ENCODE assay signal across 9 cellular contexts in the genomic region with DNA sequence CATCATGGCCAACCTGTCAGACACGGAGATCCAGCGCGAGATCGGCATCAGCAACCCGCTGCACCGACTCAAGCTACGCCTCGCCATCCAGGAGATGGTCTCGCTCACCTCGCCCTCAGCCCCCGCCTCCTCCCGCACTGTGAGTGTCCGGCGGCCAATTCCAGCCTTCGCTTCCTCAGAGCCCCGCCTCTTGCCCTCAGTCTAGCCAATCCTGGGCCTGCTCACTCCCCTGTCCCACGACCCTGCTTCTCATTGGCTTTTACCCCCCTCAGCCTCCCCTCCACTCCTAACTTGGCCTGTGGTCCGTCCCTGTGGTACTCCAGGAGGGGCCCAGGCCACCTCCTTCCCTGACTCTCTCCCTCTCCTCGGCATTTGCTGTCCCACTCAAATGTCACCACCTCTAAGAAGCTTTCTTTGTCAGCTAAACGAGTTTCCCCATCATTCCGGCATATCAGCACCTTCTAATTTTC. TPM values are rescaled to one million over a fixed set of nuclear protein-coding genes. Genes with fewer than 3 reads are reported as not detected.
DNase-seq lines count a peak whose midpoint lies in the region; ATAC-seq, FAIRE-seq and TF ChIP-seq lines count a peak whose summit lies in the region.
"Had no signal": no experiment of that assay in that cellular context is flagged by ENCODE, and none has a peak within 500 bp of the region (broad histone marks: within the 10 kb centered on the region; RNA-seq: fewer than 3 reads in every experiment).

No MANE protein-coding gene starts in this region.

- H3K36me3 ChIP-seq in testis (ENCODE audit: low read depth, missing control alignments): no peaks in the 10 kb centered on the region

- peak; percentile 67 for DNase-seq in CD1c-positive myeloid dendritic cell (ENCODE audit: extremely low spot score)
- peak; percentile 88 for DNase-seq in HCEC 1CT
- DNase-seq in NCI-H82 treated with DMSO at 0.1 percent for 48 hours (lab: John Stamatoyannopoulos, UW; ENCODE audit: unreplicated experiment): peak; percentile 95
- DNase-seq in activated naive CD4-positive, alpha-beta T cell treated with anti-CD3 and anti-CD28 coated beads, Interleukin-2, amount 50 U/mL, for 16 hours: peak; percentile 72
- peak; percentile 80 to 92 for DNase-seq in frontal cortex (ENCODE audit: low spot score in 2 of 2)
- peak; percentile 90 for DNase-seq in neural crest cell (ENCODE audit: low read depth, low spot score)
- DNase-seq in testis: peak; percentile 94

- no peak for ATAC-seq in HG02970 (IDR thresholded peaks at IDR 0.05; ENCODE audit: low FRiP score, unreplicated experiment)

- TF ChIP-seq CTCF in neural crest cell (conservative IDR thresholded peaks at IDR 0.05) (no peak), testis (IDR thresholded peaks at IDR 0.05) (no peak)

- H3K4me3 ChIP-seq in testis: peak overlapping the region; percentile 31 to 41

- H3K36me3 Mint-ChIP-seq in neural crest cell (ENCODE audit: low read depth): no peaks in the 10 kb centered on the region

- H3K9me3 Mint-ChIP-seq in neural crest cell: no peaks in the 10 kb centered on the region

- no peak overlapping the region for H3K27ac ChIP-seq in testis
- H3K27ac ChIP-seq: KMS-11 had no signal

- H3K27ac Mint-ChIP-seq in neural crest cell (ENCODE audit: unreplicated experiment): no peak overlapping the region

- 2% methylated on average over 21 of the region's 21 CpGs for WGBS in testis, 2 donors

- peaks cover 9% of the 10 kb centered on the region for H3K4me1 ChIP-seq in testis

- intact Hi-C loops in testis (cut with DNase I; ENCODE audit: low total_unique reads): loop anchor here (10.0 kb wide), 1 partner anchor 48 kb away; no protein-coding TSS in a partner anchor

- no peak for FAIRE-seq in frontal cortex (lab: Jason Lieb, UNC)

- H3K9me3 ChIP-seq in testis: no peaks in the 10 kb centered on the region

- TF ChIP-seq POLR2A in testis (IDR thresholded peaks at IDR 0.05): no peak

- peak overlapping the region; percentile 90 for H3K4me3 Mint-ChIP-seq in neural crest cell

- peaks cover 38% of the 10 kb centered on the region for H3K4me1 Mint-ChIP-seq in neural crest cell

- H3K27me3 Mint-ChIP-seq in neural crest cell (ENCODE audit: low read depth): peaks cover 2% of the 10 kb centered on the region

- H3K27me3 ChIP-seq in testis: no peaks in the 10 kb centered on the region

RNA-seq across cellular contexts. Expression of gene HRC, which starts 12.3 kb away (rescaled TPM):
- total RNA-seq in frontal cortex (0.41 TPM), neural crest cell (0.84 and 1.6 TPM in 2 replicates), testis (1 to 10 TPM; 1.8 to 5.4 TPM)
- 4.1 TPM for polyA plus RNA-seq in testis (ENCODE audit: insufficient read depth, low read depth, low replicate concordance)

RNA-seq across cellular contexts. Expression of gene TRPM4, which starts 14.7 kb away (rescaled TPM):
- 4.1 TPM for total RNA-seq in frontal cortex
- total RNA-seq in neural crest cell: 8.1 and 9.6 TPM in 2 replicates
- total RNA-seq in testis: 10 to 100 TPM; 30.5 to 45.7 TPM
- 16.0 TPM for polyA plus RNA-seq in testis (ENCODE audit: insufficient read depth, low read depth, low replicate concordance)

RNA-seq across cellular contexts. Expression of gene PPFIA3, which starts 23.6 kb away (rescaled TPM):
- total RNA-seq in frontal cortex: 47.7 TPM
- total RNA-seq in neural crest cell: 21.7 and 22.7 TPM in 2 replicates
- 10 to 100 TPM in 1 of 2 donors, 1 to 10 TPM in 1; 9.2 to 13.1 TPM for total RNA-seq in testis
- polyA plus RNA-seq in testis (ENCODE audit: insufficient read depth, low read depth, low replicate concordance): 8.8 TPM

RNA-seq across cellular contexts. Expression of gene C19orf73, which starts 24.0 kb away (rescaled TPM):
- total RNA-seq in frontal cortex: 1.2 TPM
- 1.0 and 1.3 TPM in 2 replicates for total RNA-seq in neural crest cell
- total RNA-seq in testis: 1 to 10 TPM; 4.0 to 8.5 TPM
- polyA plus RNA-seq in testis (ENCODE audit: insufficient read depth, low read depth, low replicate concordance): 1.5 TPM

RNA-seq across cellular contexts. Expression of gene LIN7B, which starts 28.7 kb away (rescaled TPM):
- total RNA-seq in frontal cortex: 31.0 TPM
- 5.4 and 7.5 TPM in 2 replicates for total RNA-seq in neural crest cell
- total RNA-seq in testis: 10 to 100 TPM; 57.6 to 66.2 TPM
- 22.4 TPM for polyA plus RNA-seq in testis (ENCODE audit: insufficient read depth, low read depth, low replicate concordance)
